In the genomic region with DNA sequence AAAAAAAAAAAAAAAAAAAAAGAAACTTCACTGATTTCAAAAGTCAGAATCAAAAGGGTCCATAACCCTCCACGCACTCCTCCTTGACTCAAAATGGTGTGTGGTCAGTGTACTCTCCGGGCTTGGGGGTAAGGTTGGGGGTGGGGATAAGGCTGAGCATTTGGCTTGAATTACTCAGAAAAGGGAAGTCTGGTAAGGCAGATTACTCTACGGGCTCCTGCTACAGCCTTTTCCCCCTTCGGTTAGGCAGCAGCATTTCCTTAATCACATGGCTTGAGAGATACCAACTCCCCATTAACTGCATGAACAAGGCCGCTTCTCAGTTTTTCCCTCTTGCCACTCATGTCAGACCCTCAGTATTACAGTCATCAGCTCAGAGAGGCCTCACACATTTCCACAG, we compare ENCODE assay signal across 1 cellular context.
TF ChIP-seq lines count a peak whose summit lies in the region.

No MANE protein-coding gene starts in this region.

TF ChIP-seq in K562, 482 proteins besides CTCF, POLR2A, EP300 and RAD21 (continued from another document):
- peak; percentile 96 for TF ChIP-seq SPI1 (IDR thresholded peaks at IDR 0.05; ENCODE audit: borderline replicate concordance, low read depth, low read length)
- peak; percentile 29; the same call in 1 of the 2 replicates for TF ChIP-seq MYC (IDR thresholded peaks at IDR 0.05; ENCODE audit: low read depth, low read length)
- TF ChIP-seq MYC (CRISPR knock-in tag; IDR thresholded peaks at IDR 0.05; ENCODE audit: borderline replicate concordance, low read depth): no peak
- peak; percentile 49 for TF ChIP-seq PRDM10 (IDR thresholded peaks at IDR 0.05; ENCODE audit: partially characterized antibody)
- TF ChIP-seq ZNF398 (CRISPR knock-in tag; IDR thresholded peaks at IDR 0.05): no peak
- no peak for TF ChIP-seq ZNF280B (CRISPR knock-in tag; IDR thresholded peaks at IDR 0.05)
- TF ChIP-seq MTA2 (IDR thresholded peaks at IDR 0.05; ENCODE audit: low read depth): 0 out of 2 replicates have a peak, but pooled peaks have one; percentile 27
- no peak for TF ChIP-seq ZNF347 (CRISPR knock-in tag; IDR thresholded peaks at IDR 0.05; ENCODE audit: low read depth)
- TF ChIP-seq LEF1 (IDR thresholded peaks at IDR 0.05): peak; percentile 69; the same call in 1 of the 2 replicates
- no peak for TF ChIP-seq RHOXF2B (CRISPR knock-in tag; conservative IDR thresholded peaks at IDR 0.05)
- peak; percentile 46; the same call in 1 of the 2 replicates for TF ChIP-seq NFRKB (IDR thresholded peaks at IDR 0.05; ENCODE audit: low read depth)
- no peak for TF ChIP-seq TFAM (CRISPR knock-in tag; conservative IDR thresholded peaks at IDR 0.05)
- TF ChIP-seq CBFA2T3 (IDR thresholded peaks at IDR 0.05): peak; percentile 71
- no peak for TF ChIP-seq ZNF277 (CRISPR knock-in tag; IDR thresholded peaks at IDR 0.05; ENCODE audit: borderline replicate concordance)
- TF ChIP-seq CCNT2 (IDR thresholded peaks at IDR 0.05; ENCODE audit: borderline replicate concordance, extremely low read depth, insufficient read length, low read depth, low read length): peak; percentile 32
- 0 out of 2 replicates have a peak, but pooled peaks have one; percentile 38 for TF ChIP-seq ZNF589 (CRISPR knock-in tag; IDR thresholded peaks at IDR 0.05; ENCODE audit: low read depth)
- TF ChIP-seq TRIM24 (IDR thresholded peaks at IDR 0.05): peak in 1 of 2 experiments; percentile 35; a peak in 1 of 4 replicates
- peak; percentile 62; the same call in 1 of the 2 replicates for TF ChIP-seq SMARCA4 (IDR thresholded peaks at IDR 0.05)
- peak; percentile 40 for TF ChIP-seq NCOR1 (IDR thresholded peaks at IDR 0.05)
- TF ChIP-seq ZNF77 (CRISPR knock-in tag; IDR thresholded peaks at IDR 0.05): no peak
- TF ChIP-seq E2F6 (IDR thresholded peaks at IDR 0.05; ENCODE audit: borderline replicate concordance in 1 of 2, extremely low read depth in 1 of 2, insufficient read depth in 1 of 2, insufficient read length in 1 of 2, low read depth in 1 of 2, low read length in 1 of 2, poor library complexity in 1 of 2, severe bottlenecking in 1 of 2): peak in 1 of 2 experiments; percentile 19
- peak in 1 of 3 experiments; percentile 50 for TF ChIP-seq YY1 (IDR thresholded peaks at IDR 0.05; ENCODE audit: borderline replicate concordance in 1 of 3, control insufficient read depth in 1 of 3, extremely low read depth in 1 of 3, insufficient read depth in 3 of 3, insufficient read length in 1 of 3, insufficient replicate concordance in 2 of 3, low read depth in 1 of 3, low read length in 2 of 3)
- no peak for TF ChIP-seq NR1H2 (CRISPR knock-in tag; IDR thresholded peaks at IDR 0.05)
- no peak for TF ChIP-seq ZNF57 (CRISPR knock-in tag; IDR thresholded peaks at IDR 0.05)
- no peak for TF ChIP-seq BHLHE40 (IDR thresholded peaks at IDR 0.05; ENCODE audit: low read length)
- no peak for TF ChIP-seq ZKSCAN1 (IDR thresholded peaks at IDR 0.05; ENCODE audit: low read depth, low read length)
- no peak for TF ChIP-seq SRSF3 (IDR thresholded peaks at IDR 0.05; ENCODE audit: insufficient read depth, low read length)
- TF ChIP-seq SRSF9 (IDR thresholded peaks at IDR 0.05; ENCODE audit: borderline replicate concordance, low read depth, low read length): no peak
- no peak for TF ChIP-seq ZFP36 (IDR thresholded peaks at IDR 0.05; ENCODE audit: low read depth, low read length, partially characterized antibody)
- TF ChIP-seq CREB3L1 (IDR thresholded peaks at IDR 0.05; ENCODE audit: borderline replicate concordance, low read depth): no peak
- no peak for TF ChIP-seq SREBF1 (IDR thresholded peaks at IDR 0.05; ENCODE audit: borderline replicate concordance, low read depth, low read length)
- no peak for TF ChIP-seq BRF2 (IDR thresholded peaks at IDR 0.05; ENCODE audit: borderline replicate concordance, insufficient read depth, insufficient read length)
- peak; percentile 47; the same call in 1 of the 2 replicates for TF ChIP-seq CBFA2T2 (conservative IDR thresholded peaks at IDR 0.05)
- TF ChIP-seq SUPT5H (IDR thresholded peaks at IDR 0.05): no peak
- TF ChIP-seq SMAD4 (CRISPR knock-in tag; conservative IDR thresholded peaks at IDR 0.05): 0 out of 2 replicates have a peak, but pooled peaks have one; percentile 22
- TF ChIP-seq TAF7 (tag; IDR thresholded peaks at IDR 0.05): no peak
- peak; percentile 66 for TF ChIP-seq TCF3 (CRISPR knock-in tag; IDR thresholded peaks at IDR 0.05)
- TF ChIP-seq ZNF431 (CRISPR knock-in tag; IDR thresholded peaks at IDR 0.05): no peak
- TF ChIP-seq ZNF764 (CRISPR knock-in tag; IDR thresholded peaks at IDR 0.05; ENCODE audit: low read depth): no peak
- TF ChIP-seq ZNF263 (CRISPR knock-in tag; IDR thresholded peaks at IDR 0.05; ENCODE audit: borderline replicate concordance): no peak
- no peak for TF ChIP-seq USF2 (CRISPR knock-in tag; IDR thresholded peaks at IDR 0.05)
- TF ChIP-seq SMARCE1 (IDR thresholded peaks at IDR 0.05): peak; percentile 55; the same call in 1 of the 2 replicates
- TF ChIP-seq ZNF444 (CRISPR knock-in tag; IDR thresholded peaks at IDR 0.05): no peak
- TF ChIP-seq E2F8 (IDR thresholded peaks at IDR 0.05; ENCODE audit: low read depth, partially characterized antibody): no peak
- TF ChIP-seq ARHGAP35 (IDR thresholded peaks at IDR 0.05; ENCODE audit: partially characterized antibody): no peak
- TF ChIP-seq MAZ (CRISPR knock-in tag; conservative IDR thresholded peaks at IDR 0.05 in 1 of 2, IDR thresholded peaks at IDR 0.05 in 1 of 2): no peak
- TF ChIP-seq ARID1B (IDR thresholded peaks at IDR 0.05): peak; percentile 79
- no peak for TF ChIP-seq MAFF (IDR thresholded peaks at IDR 0.05; ENCODE audit: low read length)
